ENCODE assay signal across 21 cellular contexts in genomic region chr1:220706921-220707559, GRCh38.
"Had no signal": no experiment of that assay in that cellular context is flagged by ENCODE, and none has a peak within 500 bp of the region (broad histone marks: within the 10 kb centered on the region; RNA-seq: fewer than 3 reads in every experiment).

No MANE protein-coding gene starts in this region.

- H3K27me3 Mint-ChIP-seq: dendritic cell treated with granulocyte-macrophage colony-stimulating factor and Interleukin-4, amounts not matched to agents 40 ng/mL and 50 ng/mL, for 4 days had no signal

- H3K27ac Mint-ChIP-seq: dendritic cell treated with granulocyte-macrophage colony-stimulating factor and Interleukin-4, amounts not matched to agents 40 ng/mL and 50 ng/mL, for 4 days; effector memory CD8-positive, alpha-beta T cell; stimulated activated naive CD8-positive, alpha-beta T cell treated with anti-CD3 and anti-CD28 coated beads, Interleukin-15, Interleukin-2, amounts not matched to agents 100 ng/mL and 50 ng/mL, for 24 hours had no signal

- H3K36me3 Mint-ChIP-seq: naive B cell had no signal

- H3K4me3 Mint-ChIP-seq: dendritic cell treated with granulocyte-macrophage colony-stimulating factor and Interleukin-4, amounts not matched to agents 40 ng/mL and 50 ng/mL, for 4 days; effector memory CD8-positive, alpha-beta T cell; nephron; stimulated activated naive CD8-positive, alpha-beta T cell treated with anti-CD3 and anti-CD28 coated beads, Interleukin-15, Interleukin-2, amounts not matched to agents 100 ng/mL and 50 ng/mL, for 24 hours had no signal

- H3K4me3 ChIP-seq: esophagus squamous epithelium, gastroesophageal sphincter, lung, sigmoid colon, skin epidermis, tibial artery had no signal

- H3K36me3 ChIP-seq: esophagus squamous epithelium, gastroesophageal sphincter, neutrophil, sigmoid colon, tibial artery had no signal

- H3K4me1 ChIP-seq: gastroesophageal sphincter, sigmoid colon, tibial artery had no signal

- H3K9me3 ChIP-seq: esophagus squamous epithelium, gastroesophageal sphincter, neutrophil, sigmoid colon, tibial artery had no signal

- H3K27ac ChIP-seq: esophagus squamous epithelium, gastroesophageal sphincter, neutrophil, sigmoid colon, skin epidermis, tibial artery had no signal

- H3K27me3 ChIP-seq: gastroesophageal sphincter, sigmoid colon, tibial artery had no signal

- ATAC-seq: effector memory CD8-positive, alpha-beta T cell; gastroesophageal sphincter; left ventricle myocardium superior had no signal

- H3K9me3 Mint-ChIP-seq: dendritic cell treated with granulocyte-macrophage colony-stimulating factor and Interleukin-4, amounts not matched to agents 40 ng/mL and 50 ng/mL, for 4 days; effector memory CD8-positive, alpha-beta T cell; nephron; stimulated activated naive CD8-positive, alpha-beta T cell treated with anti-CD3 and anti-CD28 coated beads, Interleukin-15, Interleukin-2, amounts not matched to agents 100 ng/mL and 50 ng/mL, for 24 hours had no signal

- FAIRE-seq: colon, keratinocyte had no signal

- DNase-seq: cerebellar nuclear complex; effector memory CD8-positive, alpha-beta T cell; esophagus squamous epithelium; glutamatergic neuron; left ventricle myocardium superior; mesenchymal stem cell; midbrain; naive B cell; posterior cingulate gyrus; sigmoid colon; stimulated activated CD4-positive, alpha-beta T cell treated with anti-CD3 and anti-CD28 coated beads, Interleukin-12 subunit alpha, Interleukin-12 subunit beta, amount 100 ng/mL, for 4 hours; tibial artery had no signal
